ENCODE assay signal across 23 cellular contexts in the genomic region with DNA sequence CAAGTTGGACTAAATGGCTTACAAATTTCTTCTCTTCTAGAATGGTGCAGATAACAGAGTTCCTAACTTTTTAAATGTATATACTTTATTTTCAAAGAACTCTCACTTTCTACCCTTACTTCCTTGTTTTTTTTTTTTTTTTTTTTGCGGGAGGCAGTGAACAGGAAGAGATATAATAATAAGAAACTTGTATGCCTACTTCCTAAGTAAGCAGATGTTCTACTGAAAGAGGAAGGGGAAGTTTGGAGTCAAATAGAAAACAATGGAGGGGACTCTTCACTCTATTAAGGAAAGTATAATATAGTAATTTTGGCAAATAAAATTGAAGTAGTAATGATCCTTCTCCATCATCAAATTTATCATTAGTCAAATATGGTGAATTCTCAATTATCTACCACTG.
"Had no signal": no experiment of that assay in that cellular context is flagged by ENCODE, and none has a peak within 500 bp of the region (broad histone marks: within the 10 kb centered on the region; RNA-seq: fewer than 3 reads in every experiment).

No MANE protein-coding gene starts in this region.

- H3K27ac Mint-ChIP-seq: activated CD8-positive, alpha-beta T cell treated with anti-CD3 and anti-CD28 coated beads for 36 hours; activated naive CD8-positive, alpha-beta T cell treated with anti-CD3 and anti-CD28 coated beads, Interleukin-2, amount 10 ng/mL, durations not matched to agents 7 days and 5 days; nephron; WTC11 had no signal

- H3K4me3 Mint-ChIP-seq: activated CD8-positive, alpha-beta T cell treated with anti-CD3 and anti-CD28 coated beads for 36 hours; activated naive CD8-positive, alpha-beta T cell treated with anti-CD3 and anti-CD28 coated beads, Interleukin-2, amount 10 ng/mL, durations not matched to agents 7 days and 5 days; nephron; WTC11 had no signal

- H3K36me3 Mint-ChIP-seq: activated naive CD8-positive, alpha-beta T cell treated with anti-CD3 and anti-CD28 coated beads, Interleukin-2, amount 10 ng/mL, durations not matched to agents 7 days and 5 days; WTC11 had no signal

- DNase-seq: activated CD4-positive, alpha-beta T cell treated with anti-CD3 and anti-CD28 coated beads for 48 hours; activated CD8-positive, alpha-beta T cell treated with anti-CD3 and anti-CD28 coated beads for 36 hours; activated naive CD4-positive, alpha-beta T cell; activated naive CD8-positive, alpha-beta T cell treated with anti-CD3 and anti-CD28 coated beads, Interleukin-2, amount 10 ng/mL, durations not matched to agents 7 days and 5 days; aorta; cortex of kidney; effector CD4-positive, alpha-beta T cell; hippocampal formation; left ventricle myocardium superior; mesenchymal stem cell; occipital lobe; right cardiac atrium; small intestine; stimulated activated CD4-positive, alpha-beta T cell treated with anti-CD3 and anti-CD28 coated beads, Interleukin-4, amount 100 ng/mL, for 4 hours; stimulated activated CD8-positive, alpha-beta memory T cell treated with anti-CD3 and anti-CD28 coated beads, Interleukin-4, amount 100 ng/mL, for 48 hours; stimulated activated naive CD4-positive, alpha-beta T cell treated with Interleukin-2 at 50 U/mL for 16 hours; substantia nigra had no signal

- ATAC-seq: activated CD8-positive, alpha-beta T cell treated with anti-CD3 and anti-CD28 coated beads for 36 hours; left ventricle myocardium superior; right cardiac atrium; WTC11 had no signal

- H3K9me3 ChIP-seq: esophagus muscularis mucosa, prostate gland, tibial nerve, vagina had no signal
